In the genomic region with DNA sequence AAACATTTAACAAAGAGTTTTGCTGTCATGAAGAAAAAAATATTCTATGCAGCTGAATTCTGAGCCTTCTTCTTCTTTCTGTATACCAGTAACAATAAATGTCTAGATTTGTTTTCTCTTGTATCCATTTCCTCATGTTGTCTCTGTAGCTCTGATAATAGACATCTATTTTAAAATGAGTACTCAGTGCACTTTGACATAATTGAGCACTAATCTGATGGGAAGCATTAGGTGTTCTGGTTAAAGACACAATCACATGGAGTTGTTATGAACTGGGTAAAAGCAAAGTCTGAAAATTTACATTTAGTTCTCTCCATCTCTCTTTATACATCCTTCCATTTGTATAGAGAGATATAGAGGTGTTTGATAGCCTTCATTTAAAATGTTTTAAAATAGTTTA, we compare ENCODE assay signal across 26 cellular contexts.
"Had no signal": no experiment of that assay in that cellular context is flagged by ENCODE, and none has a peak within 500 bp of the region (broad histone marks: within the 10 kb centered on the region; RNA-seq: fewer than 3 reads in every experiment).

No MANE protein-coding gene starts in this region.

- ATAC-seq: activated CD4-positive, CD25-positive, alpha-beta regulatory T cell treated with anti-CD3 and anti-CD28 coated beads, Interleukin-2, amount 50 U/mL, for 24 hours; activated CD8-positive, alpha-beta T cell treated with anti-CD3 and anti-CD28 coated beads for 36 hours; activated T-cell treated with anti-CD3 and anti-CD28 coated beads, Interleukin-2, amount 50 U/mL, for 4 hours; activated T-helper 17 cell treated with anti-CD3 and anti-CD28 coated beads, Interleukin-2, amount 50 U/mL, for 72 hours; esophagus mucosa; T-helper 17 cell had no signal

- H3K27ac ChIP-seq: brain microvascular endothelial cell, coronary artery, dorsolateral prefrontal cortex, WERI-Rb-1 had no signal

- H3K27me3 ChIP-seq: brain microvascular endothelial cell, dorsolateral prefrontal cortex had no signal

- H3K36me3 ChIP-seq: brain microvascular endothelial cell, WERI-Rb-1 had no signal

- H3K4me3 ChIP-seq: coronary artery, dorsolateral prefrontal cortex had no signal

- DNase-seq: activated B cell treated with CpG ODN at 0.5 μM for 24 hours; activated CD4-positive, alpha-beta T cell treated with anti-CD3 and anti-CD28 coated beads for 48 hours; activated CD4-positive, alpha-beta T cell treated with anti-CD3 and anti-CD28 coated beads, Interleukin-2, amount 50 U/mL, for 1 hour; activated CD4-positive, alpha-beta T cell treated with anti-CD3 and anti-CD28 coated beads, Interleukin-2, amount 50 U/mL, for 48 hours; activated CD8-positive, alpha-beta memory T cell treated with anti-CD3 and anti-CD28 coated beads for 24 hours; activated CD8-positive, alpha-beta T cell treated with anti-CD3 and anti-CD28 coated beads for 36 hours; activated effector memory CD4-positive, alpha-beta T cell treated with Interleukin-2 at 50 U/mL for 16 hours; activated gamma-delta T cell treated with Interleukin-2 at 50 U/mL for 16 hours; activated naive CD4-positive, alpha-beta T cell treated with anti-CD3 and anti-CD28 coated beads, Interleukin-2, amount 50 U/mL, for 16 hours; activated naive CD4-positive, alpha-beta T cell treated with Interleukin-2 at 50 U/mL for 16 hours; activated T-cell treated with anti-CD3 and anti-CD28 coated beads, Interleukin-2, amount 50 U/mL, for 4 hours; amniotic stem cell; anterior cingulate cortex; brain microvascular endothelial cell; dorsolateral prefrontal cortex; effector memory CD4-positive, alpha-beta T cell; endodermal cell; foreskin fibroblast; head of caudate nucleus; T-helper 17 cell; T1000; WERI-Rb-1 had no signal
